ENCODE assay signal across 2 cellular contexts in the genomic region with DNA sequence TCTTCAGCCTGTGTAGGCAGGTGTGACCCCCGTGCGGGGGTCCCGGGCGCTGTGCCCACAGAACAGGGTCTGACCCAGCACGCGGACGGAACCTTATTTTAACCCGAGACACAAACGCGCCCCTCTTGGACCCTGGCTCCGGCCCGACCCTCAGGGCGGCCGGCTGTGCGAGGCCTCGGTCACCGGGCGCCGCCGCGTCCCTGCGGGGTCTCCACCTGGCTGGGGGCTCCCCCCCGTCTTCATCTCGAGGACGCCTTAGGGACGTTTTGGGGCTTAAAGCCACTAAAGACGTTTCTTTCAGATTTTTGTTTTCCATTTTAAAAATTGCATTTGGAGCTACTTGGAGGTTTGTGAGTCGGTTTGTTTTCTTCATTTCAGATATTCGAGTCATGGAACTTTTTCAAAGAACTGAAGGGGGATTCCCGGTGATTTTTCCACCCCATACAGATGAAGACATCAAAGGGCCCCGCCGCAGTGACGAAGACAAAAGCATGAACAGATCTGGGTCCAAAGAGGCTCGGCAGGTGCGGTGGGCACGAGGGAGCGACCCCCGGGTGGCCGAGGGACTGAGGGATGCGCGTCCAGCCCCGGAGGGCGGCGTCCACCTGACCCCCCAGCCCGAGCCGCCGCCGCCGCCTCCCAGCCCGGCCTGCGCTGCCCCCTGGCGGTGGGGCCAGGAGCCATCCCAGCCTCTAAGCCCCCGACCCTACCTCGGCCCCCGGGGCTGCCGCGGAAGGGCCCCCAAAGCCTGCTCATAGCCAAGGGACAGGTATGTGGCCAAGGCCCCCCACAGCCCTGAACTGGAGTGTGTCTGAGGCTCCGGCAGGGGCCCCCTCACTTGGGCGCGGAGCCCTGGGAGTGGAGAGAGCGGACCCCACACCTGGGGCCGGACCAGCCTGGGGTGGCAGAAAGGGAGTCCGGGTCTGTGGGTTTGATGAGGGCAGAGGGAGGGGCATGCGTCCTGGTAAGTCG.
TF ChIP-seq lines count a peak whose summit lies in the region.

No MANE protein-coding gene starts in this region.

TF ChIP-seq in IMR-90, 13 proteins besides CTCF, POLR2A, EP300 and RAD21:
- no peak for TF ChIP-seq CEBPB (IDR thresholded peaks at IDR 0.05; ENCODE audit: low read depth, low read length)
- TF ChIP-seq SMC3 (IDR thresholded peaks at IDR 0.05; ENCODE audit: low read depth, low read length), result peak; percentile 59
- TF ChIP-seq MAZ (IDR thresholded peaks at IDR 0.05; ENCODE audit: borderline replicate concordance, low read depth, low read length), result peak; percentile 57; the same call in 1 of the 2 replicates

TF ChIP-seq in H1, 55 proteins besides CTCF, POLR2A, EP300 and RAD21:
- TF ChIP-seq, protein P1, sequence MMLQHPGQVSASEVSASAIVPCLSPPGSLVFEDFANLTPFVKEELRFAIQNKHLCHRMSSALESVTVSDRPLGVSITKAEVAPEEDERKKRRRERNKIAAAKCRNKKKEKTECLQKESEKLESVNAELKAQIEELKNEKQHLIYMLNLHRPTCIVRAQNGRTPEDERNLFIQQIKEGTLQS (IDR thresholded peaks at IDR 0.05; ENCODE audit: insufficient read depth, low read depth, low read length), result no peak
- TF ChIP-seq GABPA (IDR thresholded peaks at IDR 0.05; ENCODE audit: borderline replicate concordance, insufficient read depth, low read length) (peak; percentile 56; the same call in 1 of the 2 replicates), TCF12 (IDR thresholded peaks at IDR 0.05; ENCODE audit: low read depth, low read length) (no peak), SAP30 (IDR thresholded peaks at IDR 0.05; ENCODE audit: insufficient read depth, insufficient replicate concordance, low read length) (no peak), KDM1A (IDR thresholded peaks at IDR 0.05; ENCODE audit: borderline replicate concordance, low read length) (no peak)
- TF ChIP-seq, protein P2, sequence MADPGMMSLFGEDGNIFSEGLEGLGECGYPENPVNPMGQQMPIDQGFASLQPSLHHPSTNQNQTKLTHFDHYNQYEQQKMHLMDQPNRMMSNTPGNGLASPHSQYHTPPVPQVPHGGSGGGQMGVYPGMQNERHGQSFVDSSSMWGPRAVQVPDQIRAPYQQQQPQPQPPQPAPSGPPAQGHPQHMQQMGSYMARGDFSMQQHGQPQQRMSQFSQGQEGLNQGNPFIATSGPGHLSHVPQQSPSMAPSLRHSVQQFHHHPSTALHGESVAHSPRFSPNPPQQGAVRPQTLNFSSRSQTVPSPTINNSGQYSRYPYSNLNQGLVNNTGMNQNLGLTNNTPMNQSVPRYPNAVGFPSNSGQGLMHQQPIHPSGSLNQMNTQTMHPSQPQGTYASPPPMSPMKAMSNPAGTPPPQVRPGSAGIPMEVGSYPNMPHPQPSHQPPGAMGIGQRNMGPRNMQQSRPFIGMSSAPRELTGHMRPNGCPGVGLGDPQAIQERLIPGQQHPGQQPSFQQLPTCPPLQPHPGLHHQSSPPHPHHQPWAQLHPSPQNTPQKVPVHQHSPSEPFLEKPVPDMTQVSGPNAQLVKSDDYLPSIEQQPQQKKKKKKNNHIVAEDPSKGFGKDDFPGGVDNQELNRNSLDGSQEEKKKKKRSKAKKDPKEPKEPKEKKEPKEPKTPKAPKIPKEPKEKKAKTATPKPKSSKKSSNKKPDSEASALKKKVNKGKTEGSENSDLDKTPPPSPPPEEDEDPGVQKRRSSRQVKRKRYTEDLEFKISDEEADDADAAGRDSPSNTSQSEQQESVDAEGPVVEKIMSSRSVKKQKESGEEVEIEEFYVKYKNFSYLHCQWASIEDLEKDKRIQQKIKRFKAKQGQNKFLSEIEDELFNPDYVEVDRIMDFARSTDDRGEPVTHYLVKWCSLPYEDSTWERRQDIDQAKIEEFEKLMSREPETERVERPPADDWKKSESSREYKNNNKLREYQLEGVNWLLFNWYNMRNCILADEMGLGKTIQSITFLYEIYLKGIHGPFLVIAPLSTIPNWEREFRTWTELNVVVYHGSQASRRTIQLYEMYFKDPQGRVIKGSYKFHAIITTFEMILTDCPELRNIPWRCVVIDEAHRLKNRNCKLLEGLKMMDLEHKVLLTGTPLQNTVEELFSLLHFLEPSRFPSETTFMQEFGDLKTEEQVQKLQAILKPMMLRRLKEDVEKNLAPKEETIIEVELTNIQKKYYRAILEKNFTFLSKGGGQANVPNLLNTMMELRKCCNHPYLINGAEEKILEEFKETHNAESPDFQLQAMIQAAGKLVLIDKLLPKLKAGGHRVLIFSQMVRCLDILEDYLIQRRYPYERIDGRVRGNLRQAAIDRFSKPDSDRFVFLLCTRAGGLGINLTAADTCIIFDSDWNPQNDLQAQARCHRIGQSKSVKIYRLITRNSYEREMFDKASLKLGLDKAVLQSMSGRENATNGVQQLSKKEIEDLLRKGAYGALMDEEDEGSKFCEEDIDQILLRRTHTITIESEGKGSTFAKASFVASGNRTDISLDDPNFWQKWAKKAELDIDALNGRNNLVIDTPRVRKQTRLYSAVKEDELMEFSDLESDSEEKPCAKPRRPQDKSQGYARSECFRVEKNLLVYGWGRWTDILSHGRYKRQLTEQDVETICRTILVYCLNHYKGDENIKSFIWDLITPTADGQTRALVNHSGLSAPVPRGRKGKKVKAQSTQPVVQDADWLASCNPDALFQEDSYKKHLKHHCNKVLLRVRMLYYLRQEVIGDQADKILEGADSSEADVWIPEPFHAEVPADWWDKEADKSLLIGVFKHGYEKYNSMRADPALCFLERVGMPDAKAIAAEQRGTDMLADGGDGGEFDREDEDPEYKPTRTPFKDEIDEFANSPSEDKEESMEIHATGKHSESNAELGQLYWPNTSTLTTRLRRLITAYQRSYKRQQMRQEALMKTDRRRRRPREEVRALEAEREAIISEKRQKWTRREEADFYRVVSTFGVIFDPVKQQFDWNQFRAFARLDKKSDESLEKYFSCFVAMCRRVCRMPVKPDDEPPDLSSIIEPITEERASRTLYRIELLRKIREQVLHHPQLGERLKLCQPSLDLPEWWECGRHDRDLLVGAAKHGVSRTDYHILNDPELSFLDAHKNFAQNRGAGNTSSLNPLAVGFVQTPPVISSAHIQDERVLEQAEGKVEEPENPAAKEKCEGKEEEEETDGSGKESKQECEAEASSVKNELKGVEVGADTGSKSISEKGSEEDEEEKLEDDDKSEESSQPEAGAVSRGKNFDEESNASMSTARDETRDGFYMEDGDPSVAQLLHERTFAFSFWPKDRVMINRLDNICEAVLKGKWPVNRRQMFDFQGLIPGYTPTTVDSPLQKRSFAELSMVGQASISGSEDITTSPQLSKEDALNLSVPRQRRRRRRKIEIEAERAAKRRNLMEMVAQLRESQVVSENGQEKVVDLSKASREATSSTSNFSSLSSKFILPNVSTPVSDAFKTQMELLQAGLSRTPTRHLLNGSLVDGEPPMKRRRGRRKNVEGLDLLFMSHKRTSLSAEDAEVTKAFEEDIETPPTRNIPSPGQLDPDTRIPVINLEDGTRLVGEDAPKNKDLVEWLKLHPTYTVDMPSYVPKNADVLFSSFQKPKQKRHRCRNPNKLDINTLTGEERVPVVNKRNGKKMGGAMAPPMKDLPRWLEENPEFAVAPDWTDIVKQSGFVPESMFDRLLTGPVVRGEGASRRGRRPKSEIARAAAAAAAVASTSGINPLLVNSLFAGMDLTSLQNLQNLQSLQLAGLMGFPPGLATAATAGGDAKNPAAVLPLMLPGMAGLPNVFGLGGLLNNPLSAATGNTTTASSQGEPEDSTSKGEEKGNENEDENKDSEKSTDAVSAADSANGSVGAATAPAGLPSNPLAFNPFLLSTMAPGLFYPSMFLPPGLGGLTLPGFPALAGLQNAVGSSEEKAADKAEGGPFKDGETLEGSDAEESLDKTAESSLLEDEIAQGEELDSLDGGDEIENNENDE (IDR thresholded peaks at IDR 0.05; ENCODE audit: insufficient replicate concordance, low read length), result no peak
